ENCODE assay signal across 22 cellular contexts in the genomic region with DNA sequence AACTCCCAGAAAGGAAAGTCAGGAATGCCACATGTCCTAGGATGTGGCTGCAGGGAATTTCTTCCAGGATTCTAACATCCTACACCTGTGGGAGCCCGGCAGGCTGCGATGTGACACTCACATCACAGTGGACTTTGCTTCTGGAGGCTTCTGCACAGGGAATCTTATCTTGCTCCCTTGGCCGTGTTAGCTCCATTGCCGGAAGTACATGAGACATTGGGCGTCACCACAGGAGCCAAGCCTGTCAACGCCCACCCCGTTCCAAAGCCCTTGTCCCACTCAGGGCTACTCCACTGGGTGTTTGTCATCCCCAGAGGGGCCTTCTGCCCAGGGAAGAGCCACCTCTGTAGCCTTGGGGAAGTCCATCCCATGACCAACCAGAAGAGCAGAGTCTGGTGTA. TPM values are rescaled to one million over a fixed set of nuclear protein-coding genes. Genes with fewer than 3 reads are reported as not detected.
"Had no signal": no experiment of that assay in that cellular context is flagged by ENCODE, and none has a peak within 500 bp of the region (broad histone marks: within the 10 kb centered on the region; RNA-seq: fewer than 3 reads in every experiment).

No MANE protein-coding gene starts in this region.

- H3K27me3 ChIP-seq: transverse colon, uterus had no signal

- H3K36me3 ChIP-seq: right lobe of liver, transverse colon, uterus had no signal

- H3K4me1 ChIP-seq: right lobe of liver, transverse colon, uterus had no signal

- H3K27ac ChIP-seq: right lobe of liver, skin epidermis, transverse colon, uterus had no signal

- H3K4me3 ChIP-seq: right lobe of liver, skin epidermis, transverse colon, uterus had no signal

- H3K27me3 Mint-ChIP-seq: activated naive CD8-positive, alpha-beta T cell treated with anti-CD3 and anti-CD28 coated beads, Interleukin-2, amount 10 ng/mL, durations not matched to agents 7 days and 5 days; activated T-cell treated with anti-CD3 and anti-CD28 coated beads, Interleukin-2, amount 50 U/mL, for 24 hours; activated T-helper 17 cell treated with anti-CD3 and anti-CD28 coated beads, Interleukin-2, amount 50 U/mL, for 72 hours; stimulated activated naive B cell treated with anti-CD40 and anti-IgM and Interleukin-4, amounts not matched to agents 10 μg/mL and 1 μg/mL and 100 μg/mL, for 72 hours had no signal

- DNase-seq: activated CD8-positive, alpha-beta memory T cell treated with anti-CD3 and anti-CD28 coated beads for 24 hours; activated CD8-positive, alpha-beta memory T cell treated with anti-CD3 and anti-CD28 coated beads, Interleukin-2, amount 50 U/mL, for 4 hours; activated naive CD4-positive, alpha-beta T cell treated with Interleukin-2 at 50 U/mL for 16 hours; activated naive CD8-positive, alpha-beta T cell treated with anti-CD3 and anti-CD28 coated beads, Interleukin-2, amount 10 ng/mL, durations not matched to agents 7 days and 5 days; amniotic stem cell; effector memory CD4-positive, alpha-beta T cell; foreskin melanocyte; left ventricle myocardium superior; mammary epithelial cell; midbrain; nephron progenitor cell; nucleus accumbens; stimulated activated CD4-positive, alpha-beta T cell treated with anti-CD3 and anti-CD28 coated beads, Interleukin-15, amount 100 ng/mL, for 24 hours; stimulated activated naive B cell treated with anti-CD40 and anti-IgM and Interleukin-4, amounts not matched to agents 10 μg/mL and 1 μg/mL and 100 μg/mL, for 72 hours; transverse colon; uterus had no signal

- H3K9me3 ChIP-seq: right lobe of liver, transverse colon, uterus had no signal

- H3K4me3 Mint-ChIP-seq: activated naive CD8-positive, alpha-beta T cell treated with anti-CD3 and anti-CD28 coated beads, Interleukin-2, amount 10 ng/mL, durations not matched to agents 7 days and 5 days; activated T-cell treated with anti-CD3 and anti-CD28 coated beads, Interleukin-2, amount 50 U/mL, for 24 hours; activated T-helper 17 cell treated with anti-CD3 and anti-CD28 coated beads, Interleukin-2, amount 50 U/mL, for 72 hours; nephron progenitor cell; stimulated activated naive B cell treated with anti-CD40 and anti-IgM and Interleukin-4, amounts not matched to agents 10 μg/mL and 1 μg/mL and 100 μg/mL, for 72 hours had no signal

- H3K36me3 Mint-ChIP-seq: activated naive CD8-positive, alpha-beta T cell treated with anti-CD3 and anti-CD28 coated beads, Interleukin-2, amount 10 ng/mL, durations not matched to agents 7 days and 5 days had no signal

- ATAC-seq: activated T-helper 17 cell treated with anti-CD3 and anti-CD28 coated beads, Interleukin-2, amount 50 U/mL, for 72 hours; esophagus mucosa; left ventricle myocardium superior; right lobe of liver; stimulated activated naive B cell treated with anti-CD40 and anti-IgM and Interleukin-4, amounts not matched to agents 10 μg/mL and 1 μg/mL and 100 μg/mL, for 72 hours had no signal

- H3K9me3 Mint-ChIP-seq: activated naive CD8-positive, alpha-beta T cell treated with anti-CD3 and anti-CD28 coated beads, Interleukin-2, amount 10 ng/mL, durations not matched to agents 7 days and 5 days; activated T-cell treated with anti-CD3 and anti-CD28 coated beads, Interleukin-2, amount 50 U/mL, for 24 hours; activated T-helper 17 cell treated with anti-CD3 and anti-CD28 coated beads, Interleukin-2, amount 50 U/mL, for 72 hours had no signal

- H3K27ac Mint-ChIP-seq: activated T-cell treated with anti-CD3 and anti-CD28 coated beads, Interleukin-2, amount 50 U/mL, for 24 hours; nephron progenitor cell; stimulated activated naive B cell treated with anti-CD40 and anti-IgM and Interleukin-4, amounts not matched to agents 10 μg/mL and 1 μg/mL and 100 μg/mL, for 72 hours had no signal

RNA-seq across cellular contexts. Expression of a gene that starts 1.7 kb away (rescaled TPM):
- total RNA-seq: activated naive CD8-positive, alpha-beta T cell treated with anti-CD3 and anti-CD28 coated beads, Interleukin-2, amount 10 ng/mL, durations not matched to agents 7 days and 5 days; chondrocyte had no signal
